ENCODE assay signal across 14 cellular contexts in genomic region chr3:84738101-84738500, GRCh38.
A peak's percentile ranks its signal among the peaks of the same experiment; 100 is the strongest.
DNase-seq lines count a peak whose midpoint lies in the region; ATAC-seq and TF ChIP-seq lines count a peak whose summit lies in the region.
"Had no signal": no experiment of that assay in that cellular context is flagged by ENCODE, and none has a peak within 500 bp of the region (broad histone marks: within the 10 kb centered on the region; RNA-seq: fewer than 3 reads in every experiment).

No MANE protein-coding gene starts in this region.

- H3K27me3 ChIP-seq in A673 (replicated peaks; ENCODE audit: insufficient read depth, low read depth, low read length, poor library complexity): no peaks in the 10 kb centered on the region
- H3K27me3 ChIP-seq: SJSA1 had no signal

- H3K27ac ChIP-seq in A673 (ENCODE audit: low read depth, low read length, poor library complexity, severe bottlenecking): no peak overlapping the region
- H3K27ac ChIP-seq: PC-9, SJSA1 had no signal

- no peaks in the 10 kb centered on the region for H3K9me3 ChIP-seq in A673 (ENCODE audit: low read depth, low read length, poor library complexity, severe bottlenecking)
- H3K9me3 ChIP-seq: HAP-1, SJSA1 had no signal

- intact Hi-C loops in left ventricle myocardium superior (cut with micrococcal nuclease): no loop called here
- intact Hi-C loops in A673 (cut with micrococcal nuclease; ENCODE audit: unreplicated experiment): no loop called here

- no peaks in the 10 kb centered on the region for H3K4me1 ChIP-seq in A673 (ENCODE audit: insufficient read depth, low read length, poor library complexity, severe bottlenecking)
- H3K4me1 ChIP-seq: HAP-1, SJSA1 had no signal

- CTCF ChIA-PET in A673 (lab: Charles Lee): no interaction called here

- ATAC-seq in GM18907 (IDR thresholded peaks at IDR 0.05; ENCODE audit: unreplicated experiment): no peak
- no peak for ATAC-seq in left ventricle myocardium superior

- DNase-seq in NCI-H748 (lab: John Stamatoyannopoulos, UW; ENCODE audit: unreplicated experiment): peak; percentile 44
- no peak for DNase-seq in NCI-H748 treated with DMSO at 0.1 percent for 48 hours (lab: John Stamatoyannopoulos, UW)
- peak; percentile 30 to 77 for DNase-seq in NCI-H524 (lab: John Stamatoyannopoulos, UW)
- DNase-seq in cerebellar cortex (ENCODE audit: low spot score): peak; percentile 72
- DNase-seq in left ventricle myocardium superior: no peak
- DNase-seq in RPMI8226: no peak
- no peak for DNase-seq in A673 (ENCODE audit: low spot score)
- DNase-seq: CD4-positive, CD25-positive, alpha-beta regulatory T cell; NCI-H2029 treated with DMSO at 0.1 percent for 48 hours; NCI-H510A; PC-9 had no signal

- no TSS peak for BruUV-seq in A673 (replicated peaks; lab: Mats Ljungman, UMichigan)

- no peak overlapping the region for H3K4me3 ChIP-seq in A673 (ENCODE audit: low read depth, low read length, poor library complexity, severe bottlenecking)
- H3K4me3 ChIP-seq: HAP-1, PC-9, SJSA1 had no signal

- POLR2A ChIA-PET in A673 (lab: Charles Lee; ENCODE audit: low non-redundant PET): no interaction called here

- no peaks in the 10 kb centered on the region for H3K36me3 ChIP-seq in A673 (ENCODE audit: insufficient read depth, low read length, poor library complexity, severe bottlenecking)
- H3K36me3 ChIP-seq: HAP-1, SJSA1 had no signal

- no peak for TF ChIP-seq CTCF in A673 (conservative IDR thresholded peaks at IDR 0.05; ENCODE audit: low read depth, low read length)

Comparison
In these comparisons a context has a peak if more than half of its experiments do, and no peak if none do; other contexts are left out.
1. DNase-seq: peak in NCI-H748 (single experiment), NCI-H524 (2 of 2) and cerebellar cortex (single experiment); none in NCI-H748 treated with DMSO at 0.1 percent for 48 hours (single experiment), left ventricle myocardium superior (single experiment), RPMI8226 (single experiment) and A673 (single experiment).